1 cellular context compared by ENCODE assay signal in the genomic region with DNA sequence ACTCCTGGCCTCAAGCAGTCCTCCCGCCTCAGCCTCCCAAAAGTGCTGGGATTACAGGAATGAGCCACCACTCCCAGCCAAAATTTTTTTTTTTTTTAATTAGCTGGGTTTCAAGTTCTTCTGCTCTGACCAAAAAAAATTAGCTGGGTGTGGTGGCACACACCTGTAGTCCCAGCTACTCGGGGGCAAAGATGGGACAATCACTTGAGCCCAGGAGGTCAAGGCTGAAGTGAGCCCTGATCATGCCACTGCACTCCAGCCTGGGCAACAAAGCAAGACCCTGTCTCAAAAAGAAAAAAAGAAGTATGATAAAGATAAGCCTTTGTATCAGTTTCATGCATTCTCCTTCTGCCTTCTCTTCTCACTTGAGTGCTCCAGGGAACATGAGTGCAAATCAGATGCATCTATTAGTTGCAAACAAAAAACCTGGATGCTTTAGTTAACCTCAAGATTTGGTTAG.
TF ChIP-seq lines count a peak whose summit lies in the region.

No MANE protein-coding gene starts in this region.

TF ChIP-seq in endothelial cell of umbilical vein, 7 proteins besides CTCF, POLR2A, EP300 and RAD21:
- TF ChIP-seq FOS (IDR thresholded peaks at IDR 0.05; ENCODE audit: borderline replicate concordance, insufficient read depth, low read length) (no peak), MYC (IDR thresholded peaks at IDR 0.05; ENCODE audit: low read depth, low read length) (no peak)
